33 cellular contexts compared by ENCODE assay signal in the genomic region with DNA sequence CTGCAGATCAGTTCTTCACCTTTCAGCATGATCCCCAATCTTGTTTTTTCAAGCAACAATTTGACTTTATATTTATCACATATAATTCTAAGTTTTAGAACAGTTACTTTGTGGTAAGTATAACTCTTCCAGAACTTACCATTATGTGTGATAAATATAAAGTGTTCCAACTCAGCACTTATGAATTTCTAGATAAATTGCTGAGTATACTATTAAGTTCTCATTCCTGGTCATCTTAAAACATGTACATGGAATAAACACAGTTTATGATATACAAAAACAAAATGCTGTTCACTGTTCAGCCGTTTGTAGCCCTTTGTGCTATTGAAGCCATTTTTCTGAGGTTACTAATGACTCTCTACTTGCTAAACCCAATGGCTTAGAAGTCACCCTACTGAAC.
"Had no signal": no experiment of that assay in that cellular context is flagged by ENCODE, and none has a peak within 500 bp of the region (broad histone marks: within the 10 kb centered on the region; RNA-seq: fewer than 3 reads in every experiment).

No MANE protein-coding gene starts in this region.

- FAIRE-seq: astrocyte, colon, TTC549 had no signal

- H3K9me3 ChIP-seq: adrenal gland, body of pancreas, breast epithelium had no signal

- H3K4me1 ChIP-seq: breast epithelium had no signal

- H3K4me3 ChIP-seq: adrenal gland, body of pancreas, breast epithelium had no signal

- DNase-seq: activated CD4-positive, alpha-beta memory T cell treated with anti-CD3 and anti-CD28 coated beads, Interleukin-2, amount 10 ng/mL, durations not matched to agents 7 days and 5 days; activated CD4-positive, alpha-beta T cell treated with anti-CD3 and anti-CD28 coated beads for 1 hour; activated CD4-positive, alpha-beta T cell treated with anti-CD3 and anti-CD28 coated beads for 36 hours; activated CD4-positive, alpha-beta T cell treated with anti-CD3 and anti-CD28 coated beads for 48 hours; activated CD4-positive, alpha-beta T cell treated with anti-CD3 and anti-CD28 coated beads, Interleukin-2, amount 10 ng/mL, durations not matched to agents 7 days and 5 days; activated CD4-positive, alpha-beta T cell treated with anti-CD3 and anti-CD28 coated beads, Interleukin-2, amount 50 U/mL, for 48 hours; activated CD4-positive, CD25-positive, alpha-beta regulatory T cell; activated CD8-positive, alpha-beta memory T cell treated with anti-CD3 and anti-CD28 coated beads for 24 hours; activated CD8-positive, alpha-beta memory T cell treated with anti-CD3 and anti-CD28 coated beads, Interleukin-2, amount 10 ng/mL, durations not matched to agents 7 days and 5 days; activated CD8-positive, alpha-beta memory T cell treated with anti-CD3 and anti-CD28 coated beads, Interleukin-2, amount 50 U/mL, for 48 hours; activated CD8-positive, alpha-beta T cell treated with anti-CD3 and anti-CD28 coated beads, Interleukin-2, amount 10 ng/mL, durations not matched to agents 7 days and 5 days; activated effector memory CD4-positive, alpha-beta T cell treated with Interleukin-2 at 50 U/mL for 16 hours; activated gamma-delta T cell; activated naive CD4-positive, alpha-beta T cell treated with anti-CD3 and anti-CD28 coated beads, Interleukin-2, amount 10 ng/mL, durations not matched to agents 7 days and 5 days; activated naive CD4-positive, alpha-beta T cell treated with Interleukin-2 at 50 U/mL for 16 hours; activated naive CD8-positive, alpha-beta T cell treated with anti-CD3 and anti-CD28 coated beads for 36 hours; activated T-cell treated with anti-CD3 and anti-CD28 coated beads, Interleukin-2, amount 50 U/mL, for 24 hours; activated T-cell treated with anti-CD3 and anti-CD28 coated beads, Interleukin-2, amount 50 U/mL, for 48 hours; adrenal gland; amniotic stem cell; aorta; body of pancreas; brain microvascular endothelial cell; central memory CD4-positive, alpha-beta T cell; T-helper 2 cell; T-helper 9 cell had no signal

- ATAC-seq: activated CD4-positive, alpha-beta T cell treated with anti-CD3 and anti-CD28 coated beads for 36 hours; activated CD4-positive, CD25-positive, alpha-beta regulatory T cell treated with anti-CD3 and anti-CD28 coated beads, Interleukin-2, amount 50 U/mL, for 24 hours; activated CD8-positive, alpha-beta memory T cell treated with anti-CD3 and anti-CD28 coated beads, Interleukin-2, amount 10 ng/mL, durations not matched to agents 7 days and 5 days; activated CD8-positive, alpha-beta T cell treated with anti-CD3 and anti-CD28 coated beads, Interleukin-2, amount 10 ng/mL, durations not matched to agents 7 days and 5 days; activated naive CD4-positive, alpha-beta T cell treated with anti-CD3 and anti-CD28 coated beads, Interleukin-2, amount 50 U/mL, for 72 hours; body of pancreas had no signal

- H3K36me3 ChIP-seq: adrenal gland, brain microvascular endothelial cell, breast epithelium had no signal

- H3K27ac ChIP-seq: adrenal gland, body of pancreas, brain microvascular endothelial cell, breast epithelium, VCaP had no signal

- H3K27me3 ChIP-seq: adrenal gland, body of pancreas, brain microvascular endothelial cell, breast epithelium had no signal
